In genomic region chr1:1399187-1399869, GRCh38 we compare ENCODE assay signal across 8 cellular contexts. TPM values are rescaled to one million over a fixed set of nuclear protein-coding genes. Genes with fewer than 3 reads are reported as not detected.
DNase-seq lines count a peak whose midpoint lies in the region; ATAC-seq, FAIRE-seq and TF ChIP-seq lines count a peak whose summit lies in the region.

Gene CCNL2, minus strand, starts transcription at chr1:1399335. Its CDS starts 29 bp downstream, at chr1:1399306.

- H3K36me3 Mint-ChIP-seq in T-cell, result peaks cover 29% of the 10 kb centered on the region

- peak; percentile 88 for ATAC-seq in HG02852 (IDR thresholded peaks at IDR 0.05; ENCODE audit: unreplicated experiment)
- ATAC-seq in T-cell (replicated peaks in 1 of 4), result peak; percentile 94 to 97 (median 95)
- ATAC-seq in heart right ventricle, result peak; percentile 95 to 99 (median 98)
- ATAC-seq in upper lobe of right lung, result peak; percentile 98

- CTCF ChIA-PET in T-cell (lab: Charles Lee), result interaction anchor here in 1 of 2 donors (0.7 to 1.2 kb wide), 4 partner anchors 9 to 28 kb away, joined by 3 to 8 read pairs (median 6); partner anchors contain the start of gene AURKAIP1

- H3K36me3 ChIP-seq in adrenal gland (replicated peaks in 1 of 2), result peaks cover 0 to 75% of the 10 kb centered on the region in 2 donors
- H3K36me3 ChIP-seq in heart right ventricle, result peaks cover 0 to 78% (median 53%) of the 10 kb centered on the region in 9 donors
- peaks cover 68% of the 10 kb centered on the region for H3K36me3 ChIP-seq in upper lobe of right lung

- no peaks in the 10 kb centered on the region for H3K9me3 ChIP-seq in adrenal gland (replicated peaks in 1 of 3)
- H3K9me3 ChIP-seq in heart right ventricle, result no peaks in the 10 kb centered on the region
- H3K9me3 ChIP-seq in upper lobe of right lung, result no peaks in the 10 kb centered on the region

- 0 to 1% (median 0%) methylated on average over 14 to 86 of the region's 86 CpGs for WGBS in adrenal gland, 4 donors
- WGBS in heart right ventricle, 2 donors, result 0 to 1% methylated on average over 86 of the region's 86 CpGs

- TF ChIP-seq POLR2A in GM12892 (IDR thresholded peaks at IDR 0.05; ENCODE audit: low read depth, low read length) (peak; percentile 90), adrenal gland (IDR thresholded peaks at IDR 0.05) (peak in 1 of 2 donors; percentile 70)

- peaks cover 46 to 63% (median 52%) of the 10 kb centered on the region in 3 donors for H3K4me1 Mint-ChIP-seq in T-cell

- DNase-seq in GM12892 (ENCODE audit: insufficient read length) (peak; percentile 98), NCI-H1436 treated with DMSO at 0.1 percent for 48 hours (lab: John Stamatoyannopoulos, UW) (peak; percentile 85), T-cell (peak; percentile 97 to 100 (median 99)), adrenal gland (peak; percentile 99), heart right ventricle (peak; percentile 98 to 100), posterior vena cava (ENCODE audit: low spot score) (peak; percentile 100), upper lobe of right lung (peak; percentile 100)

- FAIRE-seq in GM12892 (lab: Jason Lieb, UNC), result peak; percentile 96

- H3K4me1 ChIP-seq in adrenal gland (replicated peaks in 1 of 2), result peaks cover 19 to 26% of the 10 kb centered on the region in 2 donors
- peaks cover 13 to 68% (median 43%) of the 10 kb centered on the region in 9 donors for H3K4me1 ChIP-seq in heart right ventricle
- peaks cover 22% of the 10 kb centered on the region for H3K4me1 ChIP-seq in upper lobe of right lung

- peak within 1 kb of the TSS; percentile 60 to 96 (median 81) for H3K4me3 ChIP-seq in adrenal gland
- H3K4me3 ChIP-seq in heart right ventricle, result peak within 1 kb of the TSS; percentile 80 to 100 (median 96)
- H3K4me3 ChIP-seq in upper lobe of right lung, result peak within 1 kb of the TSS; percentile 99

- POLR2A ChIA-PET in T-cell (lab: Charles Lee), result interaction anchor here in 1 of 2 donors (0.5 to 0.7 kb wide), 4 partner anchors 24 to 231 kb away, joined by 3 to 8 read pairs (median 4); partner anchors contain the start of genes AURKAIP1 and UBE2J2

- no peaks in the 10 kb centered on the region for H3K9me3 Mint-ChIP-seq in T-cell

- H3K27me3 Mint-ChIP-seq in T-cell, result no peaks in the 10 kb centered on the region

- H3K27ac ChIP-seq in adrenal gland (peak within 1 kb of the TSS; percentile 48 to 86 (median 81)), heart right ventricle (peak within 1 kb of the TSS; percentile 83 to 98 (median 92)), upper lobe of right lung (peak within 1 kb of the TSS; percentile 94)

- peak within 1 kb of the TSS; percentile 85 to 89 (median 86) for H3K4me3 Mint-ChIP-seq in T-cell

- peak within 1 kb of the TSS; percentile 89 to 92 for H3K27ac Mint-ChIP-seq in T-cell

- H3K27me3 ChIP-seq in adrenal gland, result no peaks in the 10 kb centered on the region
- H3K27me3 ChIP-seq in heart right ventricle, result no peaks in the 10 kb centered on the region
- no peaks in the 10 kb centered on the region for H3K27me3 ChIP-seq in upper lobe of right lung

- TF ChIP-seq CTCF in adrenal gland (IDR thresholded peaks at IDR 0.05) (peak; percentile 47 to 86 (median 70)), heart right ventricle (IDR thresholded peaks at IDR 0.05) (peak; percentile 18 to 77 (median 61)), upper lobe of right lung (IDR thresholded peaks at IDR 0.05) (peak; percentile 64)

- intact Hi-C loops in adrenal gland (cut with DNase I) (no loop called here), heart right ventricle (cut with DNase I) (loop anchor here in 1 of 10 donors (5.0 kb wide), 1 partner anchor 43 kb away; no protein-coding TSS in a partner anchor), posterior vena cava (cut with DNase I) (no loop called here), upper lobe of right lung (cut with DNase I) (no loop called here)

RNA-seq across cellular contexts. Expression of gene CCNL2, which starts in this region (rescaled TPM):
- polyA plus RNA-seq in GM12892 (2012; ENCODE audit: missing spikeins), result 60.5 TPM
- 100 to 1,000 TPM; 250 to 418 (median 376) TPM for total RNA-seq in T-cell
- 100 to 1,000 TPM in 6 of 8 donors, 10 to 100 TPM in 2; 53.4 to 264 (median 148) TPM for total RNA-seq in adrenal gland
- polyA plus RNA-seq in adrenal gland, result 100 to 1,000 TPM in 2 of 3 donors, 10 to 100 TPM in 1; 65.2 to 893 (median 593) TPM
- total RNA-seq in heart right ventricle, result 10 to 100 TPM; 38.5 to 77.5 (median 47.7) TPM
- 100 to 1,000 TPM in 1 of 2 donors, 10 to 100 TPM in 1; 57.3 to 243 TPM for polyA plus RNA-seq in heart right ventricle
- 100 to 1,000 TPM; 102 to 109 TPM for total RNA-seq in posterior vena cava
- total RNA-seq in upper lobe of right lung, result 165 TPM

Comparison
In these comparisons a context has a peak if more than half of its experiments do, and no peak if none do; other contexts are left out.
1. Peak in every context shown above with its lines: DNase-seq, ATAC-seq, H3K4me3 ChIP-seq and H3K27ac ChIP-seq.